ENCODE assay signal across 1 cellular context in genomic region chr1:33361553-33362262, GRCh38.
TF ChIP-seq lines count a peak whose summit lies in the region.

No MANE protein-coding gene starts in this region.

TF ChIP-seq in K562, 482 proteins besides CTCF, POLR2A, EP300 and RAD21 (continued from another document and continues in another):
- TF ChIP-seq CEBPZ (IDR thresholded peaks at IDR 0.05; ENCODE audit: borderline replicate concordance, low read depth, low read length) (no peak), SUPT5H (IDR thresholded peaks at IDR 0.05) (no peak), MYBL2 (IDR thresholded peaks at IDR 0.05; ENCODE audit: low read depth) (no peak; the same call in 1 of the 2 replicates), MYBL2 (CRISPR knock-in tag; IDR thresholded peaks at IDR 0.05; ENCODE audit: borderline replicate concordance) (no peak), ATF7 (IDR thresholded peaks at IDR 0.05) (peak; percentile 60), HMGN3 (IDR thresholded peaks at IDR 0.05; ENCODE audit: borderline replicate concordance, extremely low read depth, insufficient read length, low read depth, low read length) (no peak), SP2 (IDR thresholded peaks at IDR 0.05; ENCODE audit: extremely low read depth, low read depth, low read length, poor library complexity, severe bottlenecking) (no peak), CBFA2T2 (conservative IDR thresholded peaks at IDR 0.05) (peak; percentile 17; the same call in 1 of the 2 replicates), ZNF232 (CRISPR knock-in tag; IDR thresholded peaks at IDR 0.05) (no peak), ZNF586 (CRISPR knock-in tag; conservative IDR thresholded peaks at IDR 0.05) (no peak), ZNF280A (IDR thresholded peaks at IDR 0.05; ENCODE audit: low read depth, partially characterized antibody) (no peak), BRF1 (IDR thresholded peaks at IDR 0.05; ENCODE audit: borderline replicate concordance, extremely low read depth, insufficient read length) (no peak), EZH2 (IDR thresholded peaks at IDR 0.05; ENCODE audit: borderline replicate concordance, low read depth, low read length) (no peak), ZFPM2 (CRISPR knock-in tag; IDR thresholded peaks at IDR 0.05) (no peak), CXXC5 (CRISPR knock-in tag; IDR thresholded peaks at IDR 0.05) (peak; percentile 63), GATAD2B (IDR thresholded peaks at IDR 0.05; ENCODE audit: borderline replicate concordance) (peak; percentile 44; the same call in 1 of the 2 replicates), ZNF121 (CRISPR knock-in tag; conservative IDR thresholded peaks at IDR 0.05) (no peak), TFAP4 (CRISPR knock-in tag; IDR thresholded peaks at IDR 0.05; ENCODE audit: borderline replicate concordance) (peak; percentile 22; the same call in 1 of the 2 replicates), SOX6 (IDR thresholded peaks at IDR 0.05) (peak; percentile 73; the same call in 1 of the 2 replicates), ZNF324 (CRISPR knock-in tag; IDR thresholded peaks at IDR 0.05) (no peak), MTA2 (IDR thresholded peaks at IDR 0.05; ENCODE audit: low read depth) (no peak), PTRF (tag; IDR thresholded peaks at IDR 0.05) (no peak), ARHGAP35 (IDR thresholded peaks at IDR 0.05; ENCODE audit: partially characterized antibody) (no peak), CEBPG (CRISPR knock-in tag; IDR thresholded peaks at IDR 0.05) (no peak), CEBPG (tag; conservative IDR thresholded peaks at IDR 0.05 in 1 of 2, IDR thresholded peaks at IDR 0.05 in 1 of 2) (peak; percentile 69 to 78; a peak in 3 of 4 replicates), SMAD1 (IDR thresholded peaks at IDR 0.05; ENCODE audit: low read depth, low read length, partially characterized antibody) (no peak), RBM17 (IDR thresholded peaks at IDR 0.05; ENCODE audit: borderline replicate concordance, low read depth, low read length) (no peak), EWSR1 (IDR thresholded peaks at IDR 0.05; ENCODE audit: borderline replicate concordance, low read depth, partially characterized antibody) (no peak), CREM (IDR thresholded peaks at IDR 0.05; ENCODE audit: low read depth) (peak; percentile 61), LCOR (CRISPR knock-in tag; IDR thresholded peaks at IDR 0.05) (no peak; the same call in 1 of the 2 replicates), ZNF23 (CRISPR knock-in tag; IDR thresholded peaks at IDR 0.05) (no peak), ZBTB40 (IDR thresholded peaks at IDR 0.05) (no peak), ZBTB40 (CRISPR knock-in tag; IDR thresholded peaks at IDR 0.05) (no peak), GATA2 (CRISPR knock-in tag; IDR thresholded peaks at IDR 0.05) (peak; percentile 71), ZNF124 (CRISPR knock-in tag; IDR thresholded peaks at IDR 0.05) (no peak), DPF2 (IDR thresholded peaks at IDR 0.05) (peak; percentile 70; the same call in 1 of the 2 replicates), FOXA1 (IDR thresholded peaks at IDR 0.05; ENCODE audit: borderline replicate concordance) (no peak), ARID2 (IDR thresholded peaks at IDR 0.05) (no peak), ZSCAN29 (IDR thresholded peaks at IDR 0.05) (no peak), ZNF584 (CRISPR knock-in tag; IDR thresholded peaks at IDR 0.05; ENCODE audit: low read depth) (no peak), NFE2 (IDR thresholded peaks at IDR 0.05; ENCODE audit: low read depth) (no peak), MEF2D (tag; conservative IDR thresholded peaks at IDR 0.05; ENCODE audit: low read depth) (peak; percentile 50; the same call in 1 of the 2 replicates), SAFB2 (IDR thresholded peaks at IDR 0.05; ENCODE audit: borderline replicate concordance, low read depth, low read length, severe bottlenecking) (no peak), FUS (optimal IDR thresholded peaks at IDR 0.05; ENCODE audit: low read depth, low read length) (no peak), CC2D1A (IDR thresholded peaks at IDR 0.05) (no peak), GTF2F1 (IDR thresholded peaks at IDR 0.05; ENCODE audit: low read depth, low read length) (no peak), MBD1 (CRISPR knock-in tag; IDR thresholded peaks at IDR 0.05) (no peak), HDAC2 (IDR thresholded peaks at IDR 0.05) (peak; percentile 82), ZNF740 (CRISPR knock-in tag; IDR thresholded peaks at IDR 0.05) (no peak), ZNF740 (tag; IDR thresholded peaks at IDR 0.05) (no peak), ZKSCAN3 (CRISPR knock-in tag; IDR thresholded peaks at IDR 0.05) (no peak), FOXM1 (IDR thresholded peaks at IDR 0.05; ENCODE audit: low read depth) (no peak), FOXM1 (CRISPR knock-in tag; IDR thresholded peaks at IDR 0.05; ENCODE audit: low read depth) (no peak), ZNF589 (CRISPR knock-in tag; IDR thresholded peaks at IDR 0.05; ENCODE audit: low read depth) (0 out of 2 replicates have a peak, but pooled peaks have one; percentile 12), FOXK1 (CRISPR knock-in tag; IDR thresholded peaks at IDR 0.05; ENCODE audit: borderline replicate concordance) (no peak), CREB3 (tag; conservative IDR thresholded peaks at IDR 0.05; ENCODE audit: low read depth) (no peak)
